ENCODE assay signal across 26 cellular contexts in the genomic region with DNA sequence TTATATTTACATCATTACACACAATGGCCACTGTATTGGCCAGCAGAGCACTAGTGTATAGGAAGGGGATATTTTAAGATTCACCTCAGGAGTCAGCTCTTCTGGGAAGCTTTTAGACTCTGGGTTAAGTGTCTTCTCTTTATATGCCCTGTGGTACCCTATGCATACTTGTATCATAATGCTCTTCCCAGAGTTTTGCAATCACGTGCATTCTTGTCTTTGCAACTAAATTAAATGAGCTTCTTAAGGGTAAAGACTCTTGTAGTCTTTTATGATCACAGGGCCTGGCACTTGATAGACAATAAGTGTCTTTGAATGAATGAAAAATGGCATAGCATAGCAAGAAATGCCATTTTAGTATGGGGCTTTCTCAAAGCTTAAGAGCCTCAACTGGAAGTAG. TPM values are rescaled to one million over a fixed set of nuclear protein-coding genes. Genes with fewer than 3 reads are reported as not detected.
DNase-seq lines count a peak whose midpoint lies in the region; ATAC-seq and TF ChIP-seq lines count a peak whose summit lies in the region.
"Had no signal": no experiment of that assay in that cellular context is flagged by ENCODE, and none has a peak within 500 bp of the region (broad histone marks: within the 10 kb centered on the region; RNA-seq: fewer than 3 reads in every experiment).

No MANE protein-coding gene starts in this region.

- H3K27me3 Mint-ChIP-seq in T-cell: no peaks in the 10 kb centered on the region
- H3K27me3 Mint-ChIP-seq: CD4-positive, alpha-beta T cell had no signal

- peaks cover 19% of the 10 kb centered on the region for H3K36me3 ChIP-seq in WERI-Rb-1

- no peaks in the 10 kb centered on the region for H3K9me3 Mint-ChIP-seq in T-cell
- H3K9me3 Mint-ChIP-seq: CD4-positive, alpha-beta T cell; WTC11 had no signal

- H3K27me3 ChIP-seq in WERI-Rb-1 (ENCODE audit: insufficient read depth, low read depth, severe bottlenecking): no peaks in the 10 kb centered on the region
- H3K27me3 ChIP-seq: pancreas, spleen, upper lobe of left lung had no signal

- H3K4me3 ChIP-seq in fibroblast of mammary gland (ENCODE audit: control insufficient read depth, low read depth, low read length) (no peak overlapping the region), skeletal muscle cell (ENCODE audit: low read depth, low read length) (no peak overlapping the region), WERI-Rb-1 (ENCODE audit: low read depth, low read length) (no peak overlapping the region)
- H3K4me3 ChIP-seq: pancreas, PC-9, spleen, upper lobe of left lung had no signal

- POLR2A ChIA-PET in T-cell (lab: Charles Lee): interaction anchor here in 1 of 2 donors (0.6 kb wide), 1 partner anchor 29 kb away, joined by 3 read pairs; no protein-coding TSS in a partner anchor

- peak; percentile 55 for DNase-seq in EH (ENCODE audit: low read depth)
- no peak for DNase-seq in T-cell
- DNase-seq in fibroblast of mammary gland (ENCODE audit: low read depth): peak; percentile 25
- DNase-seq in skeletal muscle cell (ENCODE audit: low read depth): peak; percentile 20
- no peak for DNase-seq in cardiac septum (ENCODE audit: low spot score)
- no peak for DNase-seq in AG08396 (ENCODE audit: low spot score)
- DNase-seq in WERI-Rb-1: no peak
- DNase-seq: activated CD4-positive, alpha-beta T cell treated with anti-CD3 and anti-CD28 coated beads, Interleukin-2, amount 50 U/mL, for 1 hour; activated T-cell treated with anti-CD3 and anti-CD28 coated beads, Interleukin-2, amount 50 U/mL, for 48 hours; amniotic stem cell; CD4-positive, alpha-beta T cell; DMS153; effector memory CD4-positive, alpha-beta T cell; erythroblast; islet precursor cell; NCI-H2171; NCI-H510A treated with DMSO at 0.1 percent for 48 hours; NK-92 treated with Interleukin-12 subunit alpha and Interleukin-12 subunit beta, amount 100 ng/mL, for 24 hours; pancreas; PC-9; SHP77; spleen; SW 1271; upper lobe of left lung had no signal

- H3K4me1 Mint-ChIP-seq in T-cell: peaks cover 73 to 91% (median 90%) of the 10 kb centered on the region in 3 donors

- peaks cover 33% of the 10 kb centered on the region for H3K36me3 Mint-ChIP-seq in T-cell

- H3K9me3 ChIP-seq in WERI-Rb-1 (ENCODE audit: severe bottlenecking): no peaks in the 10 kb centered on the region
- H3K9me3 ChIP-seq: pancreas, spleen, upper lobe of left lung had no signal

- no peak for TF ChIP-seq CTCF in fibroblast of mammary gland (conservative IDR thresholded peaks at IDR 0.05; ENCODE audit: control insufficient read depth, insufficient read depth, low read depth, low read length)
- no peak for TF ChIP-seq CTCF in WERI-Rb-1 (IDR thresholded peaks at IDR 0.05; ENCODE audit: low read depth, low read length)

- ATAC-seq in T-cell (replicated peaks in 1 of 4): no peak
- ATAC-seq: pancreas, WTC11 had no signal

- H3K27ac Mint-ChIP-seq in T-cell: peak overlapping the region; percentile 31 to 85
- H3K27ac Mint-ChIP-seq: WTC11 had no signal

- CTCF ChIA-PET in T-cell (lab: Charles Lee): interaction anchor here in 1 of 2 donors (2.0 kb wide), 1 partner anchor 16 kb away, joined by 8 read pairs; no protein-coding TSS in a partner anchor

- intact Hi-C loops in cardiac septum (cut with DNase I): no loop called here

- no peak overlapping the region for H3K4me3 Mint-ChIP-seq in T-cell
- H3K4me3 Mint-ChIP-seq: CD4-positive, alpha-beta T cell; WTC11 had no signal

- H3K27ac ChIP-seq in WERI-Rb-1: no peak overlapping the region
- H3K27ac ChIP-seq: pancreas, PC-9, spleen, upper lobe of left lung had no signal

RNA-seq across cellular contexts. Expression of a gene that starts 35.4 kb away (rescaled TPM):
- total RNA-seq in T-cell (not detected), cardiac septum (0.92 TPM)
- total RNA-seq: CD4-positive, alpha-beta T cell; glomerular endothelial cell; pancreas; PC-9; spleen; upper lobe of left lung; WTC11 had no signal

RNA-seq across cellular contexts. Expression of a gene that starts 42.3 kb away (rescaled TPM):
- under 1 TPM in 3 of 5 donors, not detected in 2; 0.51 to 0.56 (median 0.55) TPM for total RNA-seq in T-cell
- 104 TPM for total RNA-seq in cardiac septum
- total RNA-seq: CD4-positive, alpha-beta T cell had no signal

RNA-seq across cellular contexts. Expression of a gene that starts 44.5 kb away (rescaled TPM):
- total RNA-seq in T-cell: 10 to 100 TPM; 36.8 to 58.6 (median 40.5) TPM
- 46.2 TPM for total RNA-seq in cardiac septum

Comparison
In these comparisons a context has a peak if more than half of its experiments do, and no peak if none do; other contexts are left out.
1. DNase-seq: peak in EH (single experiment), fibroblast of mammary gland (single experiment) and skeletal muscle cell (single experiment); none in T-cell (0 of 34), cardiac septum (single experiment), AG08396 (single experiment) and WERI-Rb-1 (single experiment).
2. RNA of a gene that starts 42.3 kb away (total RNA-seq): 104 TPM in cardiac septum (single experiment); 0.51 to 0.56 TPM in T-cell; every median in the first group is over 10 times any median in the second.